Comparison of ENCODE assay signal across 8 cellular contexts in genomic region chr3:101722394-101723173, GRCh38. TPM values are rescaled to one million over a fixed set of nuclear protein-coding genes. Genes with fewer than 3 reads are reported as not detected.
DNase-seq lines count a peak whose midpoint lies in the region; ATAC-seq and TF ChIP-seq lines count a peak whose summit lies in the region.

No MANE protein-coding gene starts in this region.

- TF ChIP-seq CTCF in endothelial cell (IDR thresholded peaks at IDR 0.05; ENCODE audit: unreplicated experiment): no peak

- DNase-seq in activated T-cell treated with anti-CD3 and anti-CD28 coated beads, Interleukin-2, amount 50 U/mL, for 24 hours: no peak
- DNase-seq in activated T-cell treated with anti-CD3 and anti-CD28 coated beads for 4 hours (no peak), SIG-M5 (lab: John Stamatoyannopoulos, UW) (peak; percentile 60), endothelial cell (ENCODE audit: low spot score) (no peak), RKO (ENCODE audit: low spot score) (no peak), NCI-H146 treated with DMSO at 0.1 percent for 48 hours (lab: John Stamatoyannopoulos, UW; ENCODE audit: unreplicated experiment) (no peak)

- no peak overlapping the region for H3K4me3 ChIP-seq in skeletal muscle tissue (ENCODE audit: low read length in 3 of 3)

- no peaks in the 10 kb centered on the region for H3K36me3 ChIP-seq in skeletal muscle tissue (ENCODE audit: control insufficient read depth in 3 of 3, insufficient read depth in 3 of 3, low read length in 3 of 3)

- peaks cover 48% of the 10 kb centered on the region for H3K4me1 Mint-ChIP-seq in activated T-cell treated with anti-CD3 and anti-CD28 coated beads, Interleukin-2, amount 50 U/mL, for 24 hours (ENCODE audit: low read depth)
- peaks cover 15% of the 10 kb centered on the region for H3K4me1 Mint-ChIP-seq in endothelial cell (ENCODE audit: unreplicated experiment)

- no peaks in the 10 kb centered on the region for H3K9me3 Mint-ChIP-seq in activated T-cell treated with anti-CD3 and anti-CD28 coated beads, Interleukin-2, amount 50 U/mL, for 24 hours
- H3K9me3 Mint-ChIP-seq in endothelial cell (ENCODE audit: unreplicated experiment): no peaks in the 10 kb centered on the region

- no peaks in the 10 kb centered on the region for H3K9me3 ChIP-seq in skeletal muscle tissue (ENCODE audit: control insufficient read depth in 3 of 3, low read length in 3 of 3)

- H3K27me3 ChIP-seq in skeletal muscle tissue (ENCODE audit: control insufficient read depth in 3 of 3, insufficient read depth in 3 of 3, low read length in 3 of 3): no peaks in the 10 kb centered on the region

- H3K27me3 Mint-ChIP-seq in activated T-cell treated with anti-CD3 and anti-CD28 coated beads, Interleukin-2, amount 50 U/mL, for 24 hours: no peaks in the 10 kb centered on the region
- no peaks in the 10 kb centered on the region for H3K27me3 Mint-ChIP-seq in endothelial cell (ENCODE audit: unreplicated experiment)

- H3K9ac ChIP-seq in skeletal muscle tissue (ENCODE audit: low read depth in 1 of 3, low read length in 3 of 3): no peak overlapping the region

- H3K4me3 Mint-ChIP-seq in activated T-cell treated with anti-CD3 and anti-CD28 coated beads, Interleukin-2, amount 50 U/mL, for 24 hours: peak overlapping the region; percentile 32
- H3K4me3 Mint-ChIP-seq in endothelial cell (ENCODE audit: unreplicated experiment): no peak overlapping the region

- peak overlapping the region; percentile 70 for H3K27ac ChIP-seq in skeletal muscle tissue (ENCODE audit: low read depth, low read length)

- peak overlapping the region; percentile 85 for H3K27ac Mint-ChIP-seq in activated T-cell treated with anti-CD3 and anti-CD28 coated beads, Interleukin-2, amount 50 U/mL, for 24 hours
- H3K27ac Mint-ChIP-seq in endothelial cell (ENCODE audit: unreplicated experiment): no peak overlapping the region

- peaks cover 3 to 11% (median 10%) of the 10 kb centered on the region in 3 donors for H3K4me1 ChIP-seq in skeletal muscle tissue (ENCODE audit: control insufficient read depth in 3 of 3, insufficient read depth in 3 of 3, low read length in 3 of 3)

- peaks cover 25% of the 10 kb centered on the region for H3K36me3 Mint-ChIP-seq in activated T-cell treated with anti-CD3 and anti-CD28 coated beads, Interleukin-2, amount 50 U/mL, for 24 hours (ENCODE audit: low read depth)
- peaks cover under 1% of the 10 kb centered on the region for H3K36me3 Mint-ChIP-seq in endothelial cell (ENCODE audit: low read depth, unreplicated experiment)

- ATAC-seq in HG02973 (IDR thresholded peaks at IDR 0.05; ENCODE audit: unreplicated experiment): peak; percentile 48

RNA-seq across cellular contexts. Expression of gene CEP97, which starts 1.8 kb away (rescaled TPM):
- 16.2 TPM for total RNA-seq in skeletal muscle tissue
- 7.2 TPM for total RNA-seq in endothelial cell (ENCODE audit: unreplicated experiment)

RNA-seq across cellular contexts. Expression of gene RPL24, which starts 36.1 kb away (rescaled TPM):
- total RNA-seq in skeletal muscle tissue (5,603 TPM), endothelial cell (ENCODE audit: unreplicated experiment) (1,216 TPM)

RNA-seq across cellular contexts. Expression of gene ZBTB11, which starts 45.7 kb away (rescaled TPM):
- total RNA-seq in skeletal muscle tissue (16.2 TPM), endothelial cell (ENCODE audit: unreplicated experiment) (13.0 TPM)

RNA-seq across cellular contexts. Expression of gene NXPE3, which starts 56.4 kb away (rescaled TPM):
- total RNA-seq in skeletal muscle tissue (11.0 TPM), endothelial cell (ENCODE audit: unreplicated experiment) (20.3 TPM)
